In genomic region chr6:6964675-6965074, GRCh38 we compare ENCODE assay signal across 1 cellular context.
A peak's percentile ranks its signal among the peaks of the same experiment; 100 is the strongest.
TF ChIP-seq lines count a peak whose summit lies in the region.

No MANE protein-coding gene starts in this region.

TF ChIP-seq in K562, 482 proteins besides CTCF, POLR2A, EP300 and RAD21 (continued from another document and continues in another):
- TF ChIP-seq ZBTB5 (IDR thresholded peaks at IDR 0.05): no peak
- TF ChIP-seq TCF7L2 (IDR thresholded peaks at IDR 0.05; ENCODE audit: low read depth, low read length): no peak
- TF ChIP-seq ZNF740 (CRISPR knock-in tag; IDR thresholded peaks at IDR 0.05): no peak
- TF ChIP-seq ZNF740 (tag; IDR thresholded peaks at IDR 0.05): no peak
- no peak for TF ChIP-seq ZNF41 (CRISPR knock-in tag; conservative IDR thresholded peaks at IDR 0.05)
- TF ChIP-seq RB1 (IDR thresholded peaks at IDR 0.05; ENCODE audit: low read depth): no peak
- TF ChIP-seq ZBTB1 (CRISPR knock-in tag; IDR thresholded peaks at IDR 0.05; ENCODE audit: borderline replicate concordance, low read depth): no peak
- no peak for TF ChIP-seq TEAD2 (tag; IDR thresholded peaks at IDR 0.05)
- TF ChIP-seq SIX5 (IDR thresholded peaks at IDR 0.05; ENCODE audit: borderline replicate concordance in 1 of 2, insufficient read depth in 1 of 2, low read depth in 1 of 2, low read length in 2 of 2): no peak
- no peak for TF ChIP-seq SIN3B (IDR thresholded peaks at IDR 0.05; ENCODE audit: low read depth)
- peak; percentile 85 for TF ChIP-seq NFE2 (IDR thresholded peaks at IDR 0.05; ENCODE audit: low read depth)
- no peak for TF ChIP-seq TGIF2 (CRISPR knock-in tag; IDR thresholded peaks at IDR 0.05)
- TF ChIP-seq POU5F1 (IDR thresholded peaks at IDR 0.05; ENCODE audit: borderline replicate concordance, low read depth, low read length, partially characterized antibody): no peak
- no peak for TF ChIP-seq ZNF586 (CRISPR knock-in tag; conservative IDR thresholded peaks at IDR 0.05)
- TF ChIP-seq ZHX1 (conservative IDR thresholded peaks at IDR 0.05; ENCODE audit: low read length): no peak
- TF ChIP-seq CLOCK (CRISPR knock-in tag; IDR thresholded peaks at IDR 0.05; ENCODE audit: borderline replicate concordance): no peak
- no peak for TF ChIP-seq ZNF239 (CRISPR knock-in tag; IDR thresholded peaks at IDR 0.05)
- no peak for TF ChIP-seq NCOA2 (IDR thresholded peaks at IDR 0.05; ENCODE audit: partially characterized antibody in 2 of 2)
- no peak for TF ChIP-seq TCF7 (IDR thresholded peaks at IDR 0.05; ENCODE audit: borderline replicate concordance)
- peak; percentile 39; the same call in 1 of the 2 replicates for TF ChIP-seq MAFF (IDR thresholded peaks at IDR 0.05; ENCODE audit: low read length)
- TF ChIP-seq GATA2 (CRISPR knock-in tag; IDR thresholded peaks at IDR 0.05): no peak
- no peak for TF ChIP-seq NEUROD1 (IDR thresholded peaks at IDR 0.05; ENCODE audit: borderline replicate concordance, low read depth, low read length, partially characterized antibody)
- no peak for TF ChIP-seq CHD4 (IDR thresholded peaks at IDR 0.05; ENCODE audit: insufficient read depth, insufficient replicate concordance, low read depth, low read length, poor library complexity, severe bottlenecking)
- TF ChIP-seq BCL6 (CRISPR knock-in tag; IDR thresholded peaks at IDR 0.05): 0 out of 2 replicates have a peak, but pooled peaks have one; percentile 10
- no peak for TF ChIP-seq SRSF7 (optimal IDR thresholded peaks at IDR 0.05; ENCODE audit: low read depth, low read length)
- TF ChIP-seq JUND (IDR thresholded peaks at IDR 0.05; ENCODE audit: borderline replicate concordance, low read depth, low read length): peak; percentile 41; the same call in 1 of the 2 replicates
- TF ChIP-seq JUND (tag; IDR thresholded peaks at IDR 0.05; ENCODE audit: borderline replicate concordance, low read depth, low read length): no peak
- no peak for TF ChIP-seq MCM3 (IDR thresholded peaks at IDR 0.05)
- peak; percentile 50; the same call in 1 of the 2 replicates for TF ChIP-seq MAFK (IDR thresholded peaks at IDR 0.05; ENCODE audit: low read length)
- no peak for TF ChIP-seq HDAC1 (IDR thresholded peaks at IDR 0.05)
- no peak for TF ChIP-seq L3MBTL2 (IDR thresholded peaks at IDR 0.05)
- TF ChIP-seq HINFP (tag; conservative IDR thresholded peaks at IDR 0.05; ENCODE audit: low read depth): no peak
- TF ChIP-seq SNRNP70 (optimal IDR thresholded peaks at IDR 0.05; ENCODE audit: low read depth, low read length): no peak
- no peak for TF ChIP-seq LCOR (CRISPR knock-in tag; IDR thresholded peaks at IDR 0.05)
- TF ChIP-seq HSF4 (CRISPR knock-in tag; IDR thresholded peaks at IDR 0.05; ENCODE audit: borderline replicate concordance): no peak
- no peak for TF ChIP-seq ZBTB9 (CRISPR knock-in tag; IDR thresholded peaks at IDR 0.05)
- TF ChIP-seq RBM22 (IDR thresholded peaks at IDR 0.05; ENCODE audit: low read depth, low read length, poor library complexity, severe bottlenecking): no peak
- TF ChIP-seq HDAC8 (tag; IDR thresholded peaks at IDR 0.05): no peak
- no peak for TF ChIP-seq TRIM28 (IDR thresholded peaks at IDR 0.05)
- TF ChIP-seq CBFA2T2 (conservative IDR thresholded peaks at IDR 0.05): no peak
- TF ChIP-seq HIVEP1 (CRISPR knock-in tag; IDR thresholded peaks at IDR 0.05): no peak
- TF ChIP-seq ELF4 (CRISPR knock-in tag; IDR thresholded peaks at IDR 0.05): no peak
- no peak for TF ChIP-seq THRA (IDR thresholded peaks at IDR 0.05)
- no peak for TF ChIP-seq CEBPG (CRISPR knock-in tag; IDR thresholded peaks at IDR 0.05)
- no peak for TF ChIP-seq CEBPG (tag; conservative IDR thresholded peaks at IDR 0.05 in 1 of 2, IDR thresholded peaks at IDR 0.05 in 1 of 2)
- TF ChIP-seq IRF1 (CRISPR knock-in tag; IDR thresholded peaks at IDR 0.05; ENCODE audit: borderline replicate concordance): no peak
- no peak for TF ChIP-seq PBX2 (CRISPR knock-in tag; IDR thresholded peaks at IDR 0.05; ENCODE audit: low read depth)
- TF ChIP-seq PBX2 (tag; conservative IDR thresholded peaks at IDR 0.05; ENCODE audit: low read depth): no peak
- no peak for TF ChIP-seq ZNF354B (CRISPR knock-in tag; IDR thresholded peaks at IDR 0.05)
- no peak for TF ChIP-seq SFPQ (IDR thresholded peaks at IDR 0.05; ENCODE audit: low read depth, low read length)
- no peak for TF ChIP-seq CCAR2 (IDR thresholded peaks at IDR 0.05; ENCODE audit: low read depth, low read length)
